ENCODE assay signal across 1 cellular context in genomic region chr1:93827633-93828436, GRCh38.
TF ChIP-seq lines count a peak whose summit lies in the region.

No MANE protein-coding gene starts in this region.

TF ChIP-seq in GM23338, 12 proteins besides CTCF, POLR2A, EP300 and RAD21 (continued from another document):
- TF ChIP-seq, protein P1, sequence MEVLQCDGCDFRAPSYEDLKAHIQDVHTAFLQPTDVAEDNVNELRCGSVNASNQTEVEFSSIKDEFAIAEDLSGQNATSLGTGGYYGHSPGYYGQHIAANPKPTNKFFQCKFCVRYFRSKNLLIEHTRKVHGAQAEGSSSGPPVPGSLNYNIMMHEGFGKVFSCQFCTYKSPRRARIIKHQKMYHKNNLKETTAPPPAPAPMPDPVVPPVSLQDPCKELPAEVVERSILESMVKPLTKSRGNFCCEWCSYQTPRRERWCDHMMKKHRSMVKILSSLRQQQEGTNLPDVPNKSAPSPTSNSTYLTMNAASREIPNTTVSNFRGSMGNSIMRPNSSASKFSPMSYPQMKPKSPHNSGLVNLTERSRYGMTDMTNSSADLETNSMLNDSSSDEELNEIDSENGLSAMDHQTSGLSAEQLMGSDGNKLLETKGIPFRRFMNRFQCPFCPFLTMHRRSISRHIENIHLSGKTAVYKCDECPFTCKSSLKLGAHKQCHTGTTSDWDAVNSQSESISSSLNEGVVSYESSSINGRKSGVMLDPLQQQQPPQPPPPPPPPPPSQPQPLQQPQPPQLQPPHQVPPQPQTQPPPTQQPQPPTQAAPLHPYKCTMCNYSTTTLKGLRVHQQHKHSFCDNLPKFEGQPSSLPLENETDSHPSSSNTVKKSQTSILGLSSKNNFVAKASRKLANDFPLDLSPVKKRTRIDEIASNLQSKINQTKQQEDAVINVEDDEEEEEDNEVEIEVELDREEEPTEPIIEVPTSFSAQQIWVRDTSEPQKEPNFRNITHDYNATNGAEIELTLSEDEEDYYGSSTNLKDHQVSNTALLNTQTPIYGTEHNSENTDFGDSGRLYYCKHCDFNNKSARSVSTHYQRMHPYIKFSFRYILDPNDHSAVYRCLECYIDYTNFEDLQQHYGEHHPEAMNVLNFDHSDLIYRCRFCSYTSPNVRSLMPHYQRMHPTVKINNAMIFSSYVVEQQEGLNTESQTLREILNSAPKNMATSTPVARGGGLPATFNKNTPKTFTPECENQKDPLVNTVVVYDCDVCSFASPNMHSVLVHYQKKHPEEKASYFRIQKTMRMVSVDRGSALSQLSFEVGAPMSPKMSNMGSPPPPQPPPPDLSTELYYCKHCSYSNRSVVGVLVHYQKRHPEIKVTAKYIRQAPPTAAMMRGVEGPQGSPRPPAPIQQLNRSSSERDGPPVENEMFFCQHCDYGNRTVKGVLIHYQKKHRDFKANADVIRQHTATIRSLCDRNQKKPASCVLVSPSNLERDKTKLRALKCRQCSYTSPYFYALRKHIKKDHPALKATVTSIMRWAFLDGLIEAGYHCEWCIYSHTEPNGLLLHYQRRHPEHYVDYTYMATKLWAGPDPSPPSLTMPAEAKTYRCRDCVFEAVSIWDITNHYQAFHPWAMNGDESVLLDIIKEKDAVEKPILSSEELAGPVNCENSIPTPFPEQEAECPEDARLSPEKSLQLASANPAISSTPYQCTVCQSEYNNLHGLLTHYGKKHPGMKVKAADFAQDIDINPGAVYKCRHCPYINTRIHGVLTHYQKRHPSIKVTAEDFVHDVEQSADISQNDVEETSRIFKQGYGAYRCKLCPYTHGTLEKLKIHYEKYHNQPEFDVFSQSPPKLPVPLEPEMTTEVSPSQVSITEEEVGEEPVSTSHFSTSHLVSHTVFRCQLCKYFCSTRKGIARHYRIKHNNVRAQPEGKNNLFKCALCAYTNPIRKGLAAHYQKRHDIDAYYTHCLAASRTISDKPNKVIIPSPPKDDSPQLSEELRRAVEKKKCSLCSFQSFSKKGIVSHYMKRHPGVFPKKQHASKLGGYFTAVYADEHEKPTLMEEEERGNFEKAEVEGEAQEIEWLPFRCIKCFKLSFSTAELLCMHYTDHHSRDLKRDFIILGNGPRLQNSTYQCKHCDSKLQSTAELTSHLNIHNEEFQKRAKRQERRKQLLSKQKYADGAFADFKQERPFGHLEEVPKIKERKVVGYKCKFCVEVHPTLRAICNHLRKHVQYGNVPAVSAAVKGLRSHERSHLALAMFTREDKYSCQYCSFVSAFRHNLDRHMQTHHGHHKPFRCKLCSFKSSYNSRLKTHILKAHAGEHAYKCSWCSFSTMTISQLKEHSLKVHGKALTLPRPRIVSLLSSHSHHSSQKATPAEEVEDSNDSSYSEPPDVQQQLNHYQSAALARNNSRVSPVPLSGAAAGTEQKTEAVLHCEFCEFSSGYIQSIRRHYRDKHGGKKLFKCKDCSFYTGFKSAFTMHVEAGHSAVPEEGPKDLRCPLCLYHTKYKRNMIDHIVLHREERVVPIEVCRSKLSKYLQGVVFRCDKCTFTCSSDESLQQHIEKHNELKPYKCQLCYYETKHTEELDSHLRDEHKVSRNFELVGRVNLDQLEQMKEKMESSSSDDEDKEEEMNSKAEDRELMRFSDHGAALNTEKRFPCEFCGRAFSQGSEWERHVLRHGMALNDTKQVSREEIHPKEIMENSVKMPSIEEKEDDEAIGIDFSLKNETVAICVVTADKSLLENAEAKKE (CRISPR knock-in tag; IDR thresholded peaks at IDR 0.05): no peak
